12 cellular contexts compared by ENCODE assay signal in genomic region chr2:239394346-239394945, GRCh38. TPM values are rescaled to one million over a fixed set of nuclear protein-coding genes. Genes with fewer than 3 reads are reported as not detected.
DNase-seq lines count a peak whose midpoint lies in the region; ATAC-seq and TF ChIP-seq lines count a peak whose summit lies in the region.
"Had no signal": no experiment of that assay in that cellular context is flagged by ENCODE, and none has a peak within 500 bp of the region (broad histone marks: within the 10 kb centered on the region; RNA-seq: fewer than 3 reads in every experiment).

No MANE protein-coding gene starts in this region.

- DNase-seq in activated CD8-positive, alpha-beta T cell treated with anti-CD3 and anti-CD28 coated beads for 36 hours, result peak; percentile 0
- no peak for DNase-seq in activated CD8-positive, alpha-beta T cell treated with anti-CD3 and anti-CD28 coated beads, Interleukin-2, amount 10 ng/mL, durations not matched to agents 7 days and 5 days
- DNase-seq in NCI-H2107 treated with DMSO at 0.1 percent for 48 hours (lab: John Stamatoyannopoulos, UW; ENCODE audit: unreplicated experiment), result peak; percentile 61
- no peak for DNase-seq in glutamatergic neuron
- DNase-seq in stimulated activated effector memory CD8-positive, alpha-beta T cell treated with anti-CD3 and anti-CD28 coated beads, Interleukin-12 subunit alpha, Interleukin-12 subunit beta, amount 100 ng/mL, for 72 hours (ENCODE audit: low spot score in 2 of 2), result no peak
- no peak for DNase-seq in RPMI8226
- DNase-seq in activated CD4-positive, alpha-beta T cell treated with anti-CD3 and anti-CD28 coated beads, Interleukin-2, amount 10 ng/mL, durations not matched to agents 7 days and 5 days, result no peak
- DNase-seq: activated CD4-positive, alpha-beta T cell treated with anti-CD3 and anti-CD28 coated beads, Interleukin-2, amount 50 U/mL, for 4 hours; SJCRH30; stimulated activated CD4-positive, alpha-beta T cell treated with anti-CD3 and anti-CD28 coated beads, Interleukin-15, amount 100 ng/mL, for 24 hours had no signal

- H3K27ac Mint-ChIP-seq in activated CD8-positive, alpha-beta T cell treated with anti-CD3 and anti-CD28 coated beads for 36 hours, result no peak overlapping the region
- no peak overlapping the region for H3K27ac Mint-ChIP-seq in activated CD8-positive, alpha-beta T cell treated with anti-CD3 and anti-CD28 coated beads, Interleukin-2, amount 10 ng/mL, durations not matched to agents 7 days and 5 days
- no peak overlapping the region for H3K27ac Mint-ChIP-seq in glutamatergic neuron (ENCODE audit: unreplicated experiment)
- H3K27ac Mint-ChIP-seq in stimulated activated effector memory CD8-positive, alpha-beta T cell treated with anti-CD3 and anti-CD28 coated beads, Interleukin-12 subunit alpha, Interleukin-12 subunit beta, amount 100 ng/mL, for 72 hours, result peak overlapping the region; percentile 50
- no peak overlapping the region for H3K27ac Mint-ChIP-seq in activated CD4-positive, alpha-beta T cell treated with anti-CD3 and anti-CD28 coated beads, Interleukin-2, amount 10 ng/mL, durations not matched to agents 7 days and 5 days

- no peaks in the 10 kb centered on the region for H3K27me3 Mint-ChIP-seq in activated CD8-positive, alpha-beta T cell treated with anti-CD3 and anti-CD28 coated beads for 36 hours
- H3K27me3 Mint-ChIP-seq in activated CD8-positive, alpha-beta T cell treated with anti-CD3 and anti-CD28 coated beads, Interleukin-2, amount 10 ng/mL, durations not matched to agents 7 days and 5 days (ENCODE audit: low read depth), result no peaks in the 10 kb centered on the region
- peaks cover 9% of the 10 kb centered on the region for H3K27me3 Mint-ChIP-seq in glutamatergic neuron (ENCODE audit: unreplicated experiment)
- no peaks in the 10 kb centered on the region for H3K27me3 Mint-ChIP-seq in activated CD4-positive, alpha-beta T cell treated with anti-CD3 and anti-CD28 coated beads, Interleukin-2, amount 10 ng/mL, durations not matched to agents 7 days and 5 days

- peaks cover 6% of the 10 kb centered on the region for H3K36me3 Mint-ChIP-seq in activated CD8-positive, alpha-beta T cell treated with anti-CD3 and anti-CD28 coated beads for 36 hours (ENCODE audit: low read depth)
- peaks cover 7% of the 10 kb centered on the region for H3K36me3 Mint-ChIP-seq in activated CD8-positive, alpha-beta T cell treated with anti-CD3 and anti-CD28 coated beads, Interleukin-2, amount 10 ng/mL, durations not matched to agents 7 days and 5 days (ENCODE audit: low read depth)
- peaks cover 4% of the 10 kb centered on the region for H3K36me3 Mint-ChIP-seq in glutamatergic neuron (ENCODE audit: unreplicated experiment)
- H3K36me3 Mint-ChIP-seq in stimulated activated effector memory CD8-positive, alpha-beta T cell treated with anti-CD3 and anti-CD28 coated beads, Interleukin-12 subunit alpha, Interleukin-12 subunit beta, amount 100 ng/mL, for 72 hours, result peaks cover 4% of the 10 kb centered on the region
- peaks cover 10% of the 10 kb centered on the region for H3K36me3 Mint-ChIP-seq in activated CD4-positive, alpha-beta T cell treated with anti-CD3 and anti-CD28 coated beads, Interleukin-2, amount 10 ng/mL, durations not matched to agents 7 days and 5 days (ENCODE audit: low read depth)

- TF ChIP-seq CTCF in activated CD8-positive, alpha-beta T cell treated with anti-CD3 and anti-CD28 coated beads for 36 hours (IDR thresholded peaks at IDR 0.05), result no peak
- TF ChIP-seq CTCF in glutamatergic neuron (IDR thresholded peaks at IDR 0.05; ENCODE audit: partially characterized antibody, unreplicated experiment), result no peak

- CTCF ChIA-PET in activated CD8-positive, alpha-beta T cell treated with anti-CD3 and anti-CD28 coated beads for 36 hours (lab: Charles Lee), result interaction anchor here (0.7 kb wide), 1 partner anchor 80 kb away, joined by 3 read pairs; no protein-coding TSS in a partner anchor
- CTCF ChIA-PET in activated CD8-positive, alpha-beta T cell treated with anti-CD3 and anti-CD28 coated beads, Interleukin-2, amount 10 ng/mL, durations not matched to agents 7 days and 5 days (lab: Charles Lee), result interaction anchor here (0.7 to 1.5 kb wide), 2 partner anchors 14 to 127 kb away, joined by 3 to 7 read pairs; no protein-coding TSS in a partner anchor
- CTCF ChIA-PET in activated CD4-positive, alpha-beta T cell treated with anti-CD3 and anti-CD28 coated beads, Interleukin-2, amount 10 ng/mL, durations not matched to agents 7 days and 5 days (lab: Charles Lee), result interaction anchor here (0.9 to 1.5 kb wide), 3 partner anchors 10 to 106 kb away, joined by 3 to 4 read pairs (median 4); no protein-coding TSS in a partner anchor

- POLR2A ChIA-PET in activated CD8-positive, alpha-beta T cell treated with anti-CD3 and anti-CD28 coated beads for 36 hours (lab: Charles Lee), result interaction anchor here (0.6 kb wide), 1 partner anchor 1813 kb away, joined by 3 read pairs; no protein-coding TSS in a partner anchor
- POLR2A ChIA-PET in activated CD8-positive, alpha-beta T cell treated with anti-CD3 and anti-CD28 coated beads, Interleukin-2, amount 10 ng/mL, durations not matched to agents 7 days and 5 days (lab: Charles Lee), result no interaction called here
- POLR2A ChIA-PET in activated CD4-positive, alpha-beta T cell treated with anti-CD3 and anti-CD28 coated beads, Interleukin-2, amount 10 ng/mL, durations not matched to agents 7 days and 5 days (lab: Charles Lee), result no interaction called here

- no peak overlapping the region for H3K4me3 Mint-ChIP-seq in activated CD8-positive, alpha-beta T cell treated with anti-CD3 and anti-CD28 coated beads for 36 hours
- no peak overlapping the region for H3K4me3 Mint-ChIP-seq in activated CD8-positive, alpha-beta T cell treated with anti-CD3 and anti-CD28 coated beads, Interleukin-2, amount 10 ng/mL, durations not matched to agents 7 days and 5 days
- H3K4me3 Mint-ChIP-seq in glutamatergic neuron (ENCODE audit: unreplicated experiment), result peak overlapping the region; percentile 14
- no peak overlapping the region for H3K4me3 Mint-ChIP-seq in stimulated activated effector memory CD8-positive, alpha-beta T cell treated with anti-CD3 and anti-CD28 coated beads, Interleukin-12 subunit alpha, Interleukin-12 subunit beta, amount 100 ng/mL, for 72 hours
- no peak overlapping the region for H3K4me3 Mint-ChIP-seq in activated CD4-positive, alpha-beta T cell treated with anti-CD3 and anti-CD28 coated beads, Interleukin-2, amount 10 ng/mL, durations not matched to agents 7 days and 5 days

- peaks cover 32% of the 10 kb centered on the region for H3K4me1 Mint-ChIP-seq in activated CD8-positive, alpha-beta T cell treated with anti-CD3 and anti-CD28 coated beads for 36 hours (ENCODE audit: low read depth)
- peaks cover 35% of the 10 kb centered on the region for H3K4me1 Mint-ChIP-seq in activated CD8-positive, alpha-beta T cell treated with anti-CD3 and anti-CD28 coated beads, Interleukin-2, amount 10 ng/mL, durations not matched to agents 7 days and 5 days (ENCODE audit: low read depth)
- H3K4me1 Mint-ChIP-seq in glutamatergic neuron (ENCODE audit: low read depth, unreplicated experiment), result peaks cover 51% of the 10 kb centered on the region
- H3K4me1 Mint-ChIP-seq in stimulated activated effector memory CD8-positive, alpha-beta T cell treated with anti-CD3 and anti-CD28 coated beads, Interleukin-12 subunit alpha, Interleukin-12 subunit beta, amount 100 ng/mL, for 72 hours, result peaks cover 39% of the 10 kb centered on the region
- H3K4me1 Mint-ChIP-seq in activated CD4-positive, alpha-beta T cell treated with anti-CD3 and anti-CD28 coated beads, Interleukin-2, amount 10 ng/mL, durations not matched to agents 7 days and 5 days, result peaks cover 46% of the 10 kb centered on the region

- intact Hi-C loops in activated CD8-positive, alpha-beta T cell treated with anti-CD3 and anti-CD28 coated beads for 36 hours (cut with micrococcal nuclease), result no loop called here

- no peak for ATAC-seq in activated CD8-positive, alpha-beta T cell treated with anti-CD3 and anti-CD28 coated beads for 36 hours
- ATAC-seq in activated CD8-positive, alpha-beta T cell treated with anti-CD3 and anti-CD28 coated beads, Interleukin-2, amount 10 ng/mL, durations not matched to agents 7 days and 5 days, result no peak
- ATAC-seq in stimulated activated effector memory CD8-positive, alpha-beta T cell treated with anti-CD3 and anti-CD28 coated beads, Interleukin-12 subunit alpha, Interleukin-12 subunit beta, amount 100 ng/mL, for 72 hours, result no peak
- no peak for ATAC-seq in GM21367 (IDR thresholded peaks at IDR 0.05; ENCODE audit: unreplicated experiment)
- ATAC-seq: A549 had no signal

- no peaks in the 10 kb centered on the region for H3K9me3 Mint-ChIP-seq in activated CD8-positive, alpha-beta T cell treated with anti-CD3 and anti-CD28 coated beads for 36 hours
- no peaks in the 10 kb centered on the region for H3K9me3 Mint-ChIP-seq in activated CD8-positive, alpha-beta T cell treated with anti-CD3 and anti-CD28 coated beads, Interleukin-2, amount 10 ng/mL, durations not matched to agents 7 days and 5 days (ENCODE audit: insufficient read depth)
- H3K9me3 Mint-ChIP-seq in glutamatergic neuron (ENCODE audit: unreplicated experiment), result peaks cover 17% of the 10 kb centered on the region
- no peaks in the 10 kb centered on the region for H3K9me3 Mint-ChIP-seq in stimulated activated effector memory CD8-positive, alpha-beta T cell treated with anti-CD3 and anti-CD28 coated beads, Interleukin-12 subunit alpha, Interleukin-12 subunit beta, amount 100 ng/mL, for 72 hours
- no peaks in the 10 kb centered on the region for H3K9me3 Mint-ChIP-seq in activated CD4-positive, alpha-beta T cell treated with anti-CD3 and anti-CD28 coated beads, Interleukin-2, amount 10 ng/mL, durations not matched to agents 7 days and 5 days

RNA-seq across cellular contexts. Expression of gene HDAC4, which starts 6.4 kb away (rescaled TPM):
- 10 to 100 TPM; 22.6 to 24.5 TPM for total RNA-seq in activated CD8-positive, alpha-beta T cell treated with anti-CD3 and anti-CD28 coated beads for 36 hours
- total RNA-seq in activated CD8-positive, alpha-beta T cell treated with anti-CD3 and anti-CD28 coated beads, Interleukin-2, amount 10 ng/mL, durations not matched to agents 7 days and 5 days, result 10 to 100 TPM; 50.7 to 58.8 TPM
- total RNA-seq in glutamatergic neuron (ENCODE audit: unreplicated experiment), result 90.6 TPM
- 10 to 100 TPM; 57.1 to 68.4 TPM for total RNA-seq in activated CD4-positive, alpha-beta T cell treated with anti-CD3 and anti-CD28 coated beads, Interleukin-2, amount 10 ng/mL, durations not matched to agents 7 days and 5 days

Comparison
In these comparisons a context has a peak if more than half of its experiments do, and no peak if none do; other contexts are left out.
1. DNase-seq: peak in activated CD8-positive, alpha-beta T cell treated with anti-CD3 and anti-CD28 coated beads for 36 hours (single experiment) and NCI-H2107 treated with DMSO at 0.1 percent for 48 hours (single experiment); none in activated CD8-positive, alpha-beta T cell treated with anti-CD3 and anti-CD28 coated beads, Interleukin-2, amount 10 ng/mL, durations not matched to agents 7 days and 5 days (single experiment), glutamatergic neuron (single experiment), stimulated activated effector memory CD8-positive, alpha-beta T cell treated with anti-CD3 and anti-CD28 coated beads, Interleukin-12 subunit alpha, Interleukin-12 subunit beta, amount 100 ng/mL, for 72 hours (0 of 2), RPMI8226 (single experiment) and activated CD4-positive, alpha-beta T cell treated with anti-CD3 and anti-CD28 coated beads, Interleukin-2, amount 10 ng/mL, durations not matched to agents 7 days and 5 days (single experiment).